Comparison of ENCODE assay signal across 1 cellular context in genomic region chr6:148971027-148971927, GRCh38.
TF ChIP-seq lines count a peak whose summit lies in the region.

No MANE protein-coding gene starts in this region.

TF ChIP-seq in SK-N-SH treated with all-trans-retinoic acid at 6 μM for 48 hours, 23 proteins besides CTCF, POLR2A, EP300 and RAD21 (continued from another document):
- TF ChIP-seq CSRNP3 (CRISPR knock-in tag; IDR thresholded peaks at IDR 0.05) (no peak), POU6F1 (CRISPR knock-in tag; IDR thresholded peaks at IDR 0.05; ENCODE audit: borderline replicate concordance, low read depth) (no peak), ARNTL (CRISPR knock-in tag; IDR thresholded peaks at IDR 0.05; ENCODE audit: borderline replicate concordance, low read depth) (no peak)
